In genomic region chr6:138001750-138002349, GRCh38 we compare ENCODE assay signal across 8 cellular contexts.
DNase-seq lines count a peak whose midpoint lies in the region; ATAC-seq and TF ChIP-seq lines count a peak whose summit lies in the region.

No MANE protein-coding gene starts in this region.

- TF ChIP-seq CTCF in adrenal gland (IDR thresholded peaks at IDR 0.05) (peak; percentile 64 to 85 (median 79)), left ventricle myocardium inferior (IDR thresholded peaks at IDR 0.05; ENCODE audit: borderline replicate concordance) (peak; percentile 87), sigmoid colon (IDR thresholded peaks at IDR 0.05) (peak; percentile 47 to 80 (median 77))

- no peak overlapping the region for H3K4me3 ChIP-seq in adrenal gland
- no peak overlapping the region for H3K4me3 ChIP-seq in left ventricle myocardium inferior
- H3K4me3 ChIP-seq in sigmoid colon, result no peak overlapping the region

- H3K4me1 ChIP-seq in adrenal gland (replicated peaks in 1 of 2), result no peaks in the 10 kb centered on the region
- no peaks in the 10 kb centered on the region for H3K4me1 ChIP-seq in left ventricle myocardium inferior
- H3K4me1 ChIP-seq in sigmoid colon, result no peaks in the 10 kb centered on the region

- H3K27me3 ChIP-seq in adrenal gland (no peaks in the 10 kb centered on the region), left ventricle myocardium inferior (ENCODE audit: low read depth) (peaks cover 6% of the 10 kb centered on the region), sigmoid colon (no peaks in the 10 kb centered on the region)

- H3K27ac ChIP-seq in adrenal gland (no peak overlapping the region), left ventricle myocardium inferior (replicated peaks) (no peak overlapping the region), sigmoid colon (no peak overlapping the region)

- intact Hi-C loops in adrenal gland (cut with DNase I) (loop anchor here (1.0 to 5.0 kb wide), 2 partner anchors 105 to 107 kb away; partner anchors contain the start of gene PERP (in 1 of the 2)), left ventricle myocardium inferior (cut with micrococcal nuclease) (loop anchor here (2.0 kb wide), 1 partner anchor 107 kb away; no protein-coding TSS in a partner anchor), sigmoid colon (cut with DNase I) (loop anchor here (1.0 to 10.0 kb wide), 3 partner anchors 107 to 403 kb away; partner anchors contain the start of gene HEBP2)

- no peaks in the 10 kb centered on the region for H3K36me3 ChIP-seq in adrenal gland (replicated peaks in 1 of 2)
- H3K36me3 ChIP-seq in left ventricle myocardium inferior, result no peaks in the 10 kb centered on the region
- no peaks in the 10 kb centered on the region for H3K36me3 ChIP-seq in sigmoid colon

- H3K9me3 ChIP-seq in adrenal gland (replicated peaks in 1 of 3) (no peaks in the 10 kb centered on the region), left ventricle myocardium inferior (replicated peaks) (peaks cover 10% of the 10 kb centered on the region), sigmoid colon (peaks cover 0 to 6% (median 3%) of the 10 kb centered on the region in 4 donors)

- no peak for TF ChIP-seq EP300 in sigmoid colon (IDR thresholded peaks at IDR 0.05)

- TF ChIP-seq POLR2A in adrenal gland (IDR thresholded peaks at IDR 0.05) (no peak), sigmoid colon (IDR thresholded peaks at IDR 0.05) (no peak)

- no peak for ATAC-seq in HG03469 (IDR thresholded peaks at IDR 0.05; ENCODE audit: unreplicated experiment)

- peak; percentile 53 for DNase-seq in D341Med (ENCODE audit: low spot score)
- peak; percentile 68 for DNase-seq in KBM-7
- peak; percentile 44 for DNase-seq in SW480 (ENCODE audit: low spot score)
- peak; percentile 31 to 83 (median 56) for DNase-seq in adrenal gland
- peak; percentile 32 for DNase-seq in left ventricle myocardium inferior
- peak; percentile 76 for DNase-seq in sigmoid colon
- DNase-seq in GM19238 (ENCODE audit: insufficient read length, low spot score), result no peak

- WGBS in adrenal gland, 4 donors, result 6 to 10% (median 8%) methylated on average over 6 of the region's 6 CpGs
- 9% methylated on average over 6 of the region's 6 CpGs for WGBS in sigmoid colon, 2 donors

- in situ Hi-C loops in KBM-7 (cut with MboI; ENCODE audit: low pct_unique_long_range_greater_than_20kb, low sequenced_read_pairs), result loop anchor here (10.0 kb wide), 1 partner anchor 103 kb away; the partner anchor contains the start of gene PERP
